In the genomic region with DNA sequence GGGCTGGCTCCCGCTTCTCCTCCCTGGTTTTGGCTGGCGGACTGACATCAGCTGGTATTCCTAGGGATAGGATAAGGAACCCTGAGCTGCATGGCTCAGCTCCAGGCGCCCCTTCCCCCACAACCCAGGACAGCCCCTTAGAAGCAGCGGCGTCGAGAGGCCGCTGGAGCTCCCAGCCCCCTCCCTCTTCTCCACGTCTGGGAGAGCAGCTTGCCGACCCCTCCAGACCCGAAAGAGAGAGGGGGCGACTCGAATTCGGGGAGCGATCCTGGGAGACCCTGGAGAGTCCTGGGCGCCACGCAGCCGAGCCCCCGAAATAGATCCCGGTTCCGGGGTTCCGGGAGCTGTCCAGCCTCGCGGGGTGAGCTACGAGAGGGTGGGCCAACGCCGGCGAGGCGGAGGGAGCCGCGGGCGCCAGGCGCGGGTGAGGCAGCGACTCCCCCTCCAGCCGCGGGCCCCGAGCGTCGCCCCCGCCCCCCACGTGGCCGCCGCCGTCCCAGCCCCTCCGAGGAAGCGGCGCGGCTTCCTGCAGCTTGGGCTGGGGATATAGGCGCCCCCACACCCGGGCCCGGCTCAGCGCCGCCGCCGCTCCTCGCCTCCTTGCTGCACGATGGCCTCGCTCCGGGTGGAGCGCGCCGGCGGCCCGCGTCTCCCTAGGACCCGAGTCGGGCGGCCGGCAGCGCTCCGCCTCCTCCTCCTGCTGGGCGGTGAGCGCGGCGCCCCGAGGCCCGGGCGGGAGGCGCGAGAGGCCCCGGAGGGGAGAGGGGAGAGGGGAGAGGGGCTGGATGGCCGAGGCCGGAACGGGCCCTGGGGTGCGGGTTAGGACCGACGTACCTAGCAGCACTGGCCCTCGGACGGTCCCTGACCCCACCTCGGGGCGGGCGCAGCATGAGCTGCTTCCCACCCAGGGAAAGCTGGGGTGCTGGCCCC, we compare ENCODE assay signal across 8 cellular contexts. TPM values are rescaled to one million over a fixed set of nuclear protein-coding genes. Genes with fewer than 3 reads are reported as not detected.
DNase-seq lines count a peak whose midpoint lies in the region; ATAC-seq, FAIRE-seq and TF ChIP-seq lines count a peak whose summit lies in the region.
"Had no signal": no experiment of that assay in that cellular context is flagged by ENCODE, and none has a peak within 500 bp of the region (broad histone marks: within the 10 kb centered on the region; RNA-seq: fewer than 3 reads in every experiment).

A gene with protein sequence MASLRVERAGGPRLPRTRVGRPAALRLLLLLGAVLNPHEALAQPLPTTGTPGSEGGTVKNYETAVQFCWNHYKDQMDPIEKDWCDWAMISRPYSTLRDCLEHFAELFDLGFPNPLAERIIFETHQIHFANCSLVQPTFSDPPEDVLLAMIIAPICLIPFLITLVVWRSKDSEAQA (plus strand): TSS at position 576 of the 930 bp plus-strand sequence. CDS start 35 bp downstream, at position 611.

- H3K27ac ChIP-seq in Panc1 (ENCODE audit: low read length), result no peak within 1 kb of the TSS
- no peak within 1 kb of the TSS for H3K27ac ChIP-seq in muscle layer of colon (ENCODE audit: low read depth, low read length)
- H3K27ac ChIP-seq in aorta (ENCODE audit: low read depth in 1 of 2, low read length in 2 of 2), result no peak within 1 kb of the TSS

- H3K27me3 ChIP-seq in Panc1 (ENCODE audit: control insufficient read depth, insufficient read depth, low read length), result no peaks in the 10 kb centered on the region
- peaks cover 5 to 22% of the 10 kb centered on the region in 2 donors for H3K27me3 ChIP-seq in muscle layer of colon (ENCODE audit: control insufficient read depth in 1 of 2, insufficient read depth in 2 of 2, low read length in 2 of 2)
- H3K27me3 ChIP-seq in aorta (ENCODE audit: control insufficient read depth in 1 of 2, insufficient read depth in 2 of 2, low read length in 1 of 2), result no peaks in the 10 kb centered on the region

- CTCF ChIA-PET in Panc1 (lab: Charles Lee), result no interaction called here

- in situ Hi-C loops in Panc1 (cut with HindIII; ENCODE audit: low pct_unique_long_range_greater_than_20kb, low sequenced_read_pairs), result no loop called here

- H3K9me3 ChIP-seq in Panc1 (ENCODE audit: control insufficient read depth, insufficient read depth, low read depth, low read length), result no peaks in the 10 kb centered on the region
- no peaks in the 10 kb centered on the region for H3K9me3 ChIP-seq in muscle layer of colon (ENCODE audit: low read length)
- H3K9me3 ChIP-seq in aorta (ENCODE audit: control insufficient read depth, low read length), result no peaks in the 10 kb centered on the region

- peak within 1 kb of the TSS; percentile 26 to 28; a peak in 3 of 4 replicates for H3K4me3 ChIP-seq in Panc1 (ENCODE audit: low read depth in 2 of 2, low read length in 2 of 2)
- H3K4me3 ChIP-seq in epithelial cell of esophagus (ENCODE audit: low read length), result peak within 1 kb of the TSS; percentile 25
- H3K4me3 ChIP-seq in muscle layer of colon (ENCODE audit: low read depth in 1 of 2, low read length in 2 of 2), result peak within 1 kb of the TSS; percentile 36 to 52
- peak within 1 kb of the TSS; percentile 23 to 39 for H3K4me3 ChIP-seq in aorta (ENCODE audit: low read length in 2 of 2)

- H3K9ac ChIP-seq in muscle layer of colon (ENCODE audit: low read length), result no peak within 1 kb of the TSS

- TF ChIP-seq CTCF in Panc1 (IDR thresholded peaks at IDR 0.05) (no peak), epithelial cell of esophagus (IDR thresholded peaks at IDR 0.05; ENCODE audit: insufficient read depth, low read depth, low read length, missing control alignments) (no peak)

- FAIRE-seq in GM12891 (lab: Jason Lieb, UNC), result peak; percentile 20
- FAIRE-seq: TTC549 had no signal

- no TSS peak for BruUV-seq in Panc1 (replicated peaks; lab: Mats Ljungman, UMichigan)

- intact Hi-C loops in Panc1 (cut with micrococcal nuclease; ENCODE audit: unreplicated experiment), result no loop called here
- intact Hi-C loops in aorta (cut with DNase I), result loop anchor here in 1 of 2 donors (5.0 to 10.0 kb wide), 2 partner anchors 39 to 176 kb away; no protein-coding TSS in a partner anchor

- WGBS in aorta, 2 donors, result 2% methylated on average over 42 to 92 of the region's 92 CpGs

- POLR2A ChIA-PET in Panc1 (lab: Charles Lee), result interaction anchor here (1.0 kb wide), 1 partner anchor 12 kb away, joined by 5 read pairs; a partner anchor contains a TSS

- peak; percentile 58 for ATAC-seq in Panc1
- ATAC-seq in aorta (ENCODE audit: low FRiP score), result peak; percentile 53
- no peak for ATAC-seq in HG02610 (IDR thresholded peaks at IDR 0.05; ENCODE audit: unreplicated experiment)

- H3K36me3 ChIP-seq in Panc1 (ENCODE audit: control insufficient read depth, insufficient read depth, low read length) (no peaks in the 10 kb centered on the region), muscle layer of colon (ENCODE audit: insufficient read depth, low read length) (no peaks in the 10 kb centered on the region), aorta (ENCODE audit: control insufficient read depth in 1 of 2, insufficient read depth in 2 of 2, low read length in 1 of 2) (no peaks in the 10 kb centered on the region)

- no peak for TF ChIP-seq POLR2A in GM12891 (IDR thresholded peaks at IDR 0.05; ENCODE audit: low read depth, low read length)

- no peak for DNase-seq in GM12891 (ENCODE audit: insufficient read length, low spot score)
- DNase-seq in Panc1 (ENCODE audit: low read depth, low spot score), result no peak
- DNase-seq in epithelial cell of esophagus (ENCODE audit: low read depth), result peak; percentile 28
- DNase-seq in aorta, result peak; percentile 61 to 83
- DNase-seq in kidney glomerular epithelial cell (lab: John Stamatoyannopoulos, UW), result no peak

- H3K4me1 ChIP-seq in Panc1 (ENCODE audit: control insufficient read depth, insufficient read depth, low read length), result no peaks in the 10 kb centered on the region
- no peaks in the 10 kb centered on the region for H3K4me1 ChIP-seq in muscle layer of colon (ENCODE audit: insufficient read depth, low read length)
- no peaks in the 10 kb centered on the region for H3K4me1 ChIP-seq in aorta (ENCODE audit: control insufficient read depth in 1 of 2, insufficient read depth in 2 of 2, low read length in 2 of 2)

TF ChIP-seq in GM12891, 5 proteins besides CTCF, POLR2A, EP300 and RAD21:
- no peak for TF ChIP-seq POU2F2 (IDR thresholded peaks at IDR 0.05; ENCODE audit: low read depth, low read length)
- TF ChIP-seq SPI1 (IDR thresholded peaks at IDR 0.05; ENCODE audit: low read depth, low read length), result no peak
- TF ChIP-seq PAX5 (IDR thresholded peaks at IDR 0.05; ENCODE audit: insufficient read depth, low read length, severe bottlenecking), result no peak
- no peak for TF ChIP-seq POLR2AphosphoS5 (IDR thresholded peaks at IDR 0.05; ENCODE audit: low read depth, low read length)
- no peak for TF ChIP-seq TAF1 (IDR thresholded peaks at IDR 0.05; ENCODE audit: low read depth, low read length)

RNA-seq across cellular contexts. Expression of the gene that starts here (rescaled TPM):
- 0.74 TPM for polyA plus RNA-seq in GM12891 (2012; ENCODE audit: low read depth, missing spikeins)
- total RNA-seq in Panc1 (2021; ENCODE audit: unreplicated experiment), result 1.1 TPM
- 2.3 TPM for polyA plus RNA-seq in Panc1 (2012; ENCODE audit: insufficient read length)
- total RNA-seq in aorta, result 10 to 100 TPM; 27.1 to 77.7 TPM
- 10 to 100 TPM in 1 of 2 donors, 1 to 10 TPM in 1; 8.1 to 14.5 TPM for polyA plus RNA-seq in aorta

Comparison
In these comparisons a context has a peak if more than half of its experiments do, and no peak if none do; other contexts are left out.
1. RNA of the gene that starts here (total RNA-seq): 27.1 to 77.7 TPM in aorta; 1.1 TPM in Panc1 (single experiment); every median in the first group is over 10 times any median in the second.
2. DNase-seq: peak in epithelial cell of esophagus (single experiment) and aorta (2 of 2); none in GM12891 (single experiment), Panc1 (single experiment) and kidney glomerular epithelial cell (single experiment).
3. Peak in every context shown above with its lines, with median percentiles within 50 percentile points of each other: H3K4me3 ChIP-seq.